In genomic region chr6:5151955-5152401, GRCh38 we compare ENCODE assay signal across 1 cellular context.
TF ChIP-seq lines count a peak whose summit lies in the region.

No MANE protein-coding gene starts in this region.

TF ChIP-seq in SK-N-SH, 30 proteins besides CTCF, POLR2A, EP300 and RAD21 (continued from another document):
- TF ChIP-seq TEAD4 (IDR thresholded peaks at IDR 0.05; ENCODE audit: borderline replicate concordance, insufficient read depth) (peak; percentile 66; the same call in 1 of the 2 replicates), MEF2A (IDR thresholded peaks at IDR 0.05; ENCODE audit: borderline replicate concordance, low read depth) (no peak), POLR2AphosphoS5 (IDR thresholded peaks at IDR 0.05; ENCODE audit: low read depth, low read length) (peak; percentile 30; the same call in 1 of the 2 replicates), PBX3 (IDR thresholded peaks at IDR 0.05) (peak; percentile 84), GABPA (IDR thresholded peaks at IDR 0.05; ENCODE audit: low read depth) (no peak)
